11 cellular contexts compared by ENCODE assay signal in genomic region chr1:41341756-41342562, GRCh38. TPM values are rescaled to one million over a fixed set of nuclear protein-coding genes. Genes with fewer than 3 reads are reported as not detected.
DNase-seq lines count a peak whose midpoint lies in the region; ATAC-seq and TF ChIP-seq lines count a peak whose summit lies in the region.
"Had no signal": no experiment of that assay in that cellular context is flagged by ENCODE, and none has a peak within 500 bp of the region (broad histone marks: within the 10 kb centered on the region; RNA-seq: fewer than 3 reads in every experiment).

No MANE protein-coding gene starts in this region.

- TF ChIP-seq CTCF in body of pancreas (IDR thresholded peaks at IDR 0.05) (peak in 1 of 7 experiments; percentile 2), GM13976 (IDR thresholded peaks at IDR 0.05; ENCODE audit: borderline replicate concordance, control extremely low read depth, extremely low read depth, insufficient read depth, missing control alignments) (no peak), type B pancreatic cell (conservative IDR thresholded peaks at IDR 0.05) (no peak)

- 33 to 59% methylated on average over 8 to 15 of the region's 15 CpGs for WGBS in body of pancreas, 2 donors

- H3K27me3 Mint-ChIP-seq in type B pancreatic cell = no peaks in the 10 kb centered on the region

- H3K4me1 Mint-ChIP-seq in type B pancreatic cell (ENCODE audit: unreplicated experiment) = peaks cover 16% of the 10 kb centered on the region

- peak overlapping the region; percentile 42 to 71 (median 56) for H3K27ac ChIP-seq in body of pancreas
- H3K27ac ChIP-seq: thoracic aorta had no signal

- no peaks in the 10 kb centered on the region for H3K27me3 ChIP-seq in body of pancreas

- in situ Hi-C loops in Caki2 (cut with HindIII; ENCODE audit: low pct_unique_long_range_greater_than_20kb, low sequenced_read_pairs) = no loop called here
- in situ Hi-C loops in GM13976 (cut with MboI; ENCODE audit: low sequenced_read_pairs, unreplicated experiment) = no loop called here

- peaks cover 13% of the 10 kb centered on the region for H3K4me1 ChIP-seq in body of pancreas

- peak in 1 of 3 donors; percentile 10 for TF ChIP-seq POLR2A in body of pancreas (IDR thresholded peaks at IDR 0.05)

- ATAC-seq in body of pancreas = peak; percentile 94

- no peak overlapping the region for H3K4me3 ChIP-seq in body of pancreas
- H3K4me3 ChIP-seq: thoracic aorta had no signal

- no peaks in the 10 kb centered on the region for H3K36me3 ChIP-seq in body of pancreas (replicated peaks in 1 of 2; ENCODE audit: insufficient read depth in 1 of 2, low read depth in 2 of 2)
- H3K36me3 ChIP-seq: thoracic aorta had no signal

- no peak overlapping the region for H3K27ac Mint-ChIP-seq in type B pancreatic cell

- DNase-seq in Caki2 (ENCODE audit: low read depth) (peak; percentile 12), NCI-H1436 (lab: John Stamatoyannopoulos, UW) (peak; percentile 72), body of pancreas (peak; percentile 56 to 77 (median 65)), mesenteric fat pad (ENCODE audit: low spot score) (peak; percentile 83), hepatic stellate cell (ENCODE audit: low spot score) (no peak), GM13976 (ENCODE audit: low spot score) (no peak), type B pancreatic cell (ENCODE audit: extremely low spot score, unreplicated experiment) (no peak)
- DNase-seq in activated CD4-positive, alpha-beta T cell treated with anti-CD3 and anti-CD28 coated beads for 1 hour = no peak
- DNase-seq: amniotic stem cell, KBM-7 had no signal

- H3K9me3 ChIP-seq in body of pancreas = no peaks in the 10 kb centered on the region

- intact Hi-C loops in body of pancreas (cut with DNase I) = no loop called here

- no peaks in the 10 kb centered on the region for H3K36me3 Mint-ChIP-seq in type B pancreatic cell

- H3K4me3 Mint-ChIP-seq in type B pancreatic cell = no peak overlapping the region

- peaks cover 4% of the 10 kb centered on the region for H3K9me3 Mint-ChIP-seq in type B pancreatic cell

RNA-seq across cellular contexts. Expression of gene FOXO6, which starts 19.3 kb away (rescaled TPM):
- total RNA-seq in Caki2 (2014; rRNA removed; shearing (Covaris generic); ENCODE audit: low replicate concordance) = 0.14 TPM in 1 of 2 replicates, not detected in the other
- total RNA-seq in body of pancreas = 1 to 10 TPM; 1.0 to 2.3 TPM
- not detected for total RNA-seq in mesenteric fat pad
- total RNA-seq in type B pancreatic cell (ENCODE audit: low replicate concordance) = 9.9 and 21.1 TPM in 2 replicates

Comparison
In these comparisons a context has a peak if more than half of its experiments do, and no peak if none do; other contexts are left out.
1. DNase-seq: peak in Caki2 (single experiment), NCI-H1436 (single experiment), body of pancreas (4 of 4) and mesenteric fat pad (single experiment); none in hepatic stellate cell (single experiment), GM13976 (single experiment), type B pancreatic cell (single experiment) and activated CD4-positive, alpha-beta T cell treated with anti-CD3 and anti-CD28 coated beads for 1 hour (single experiment).